ENCODE assay signal across 29 cellular contexts in the genomic region with DNA sequence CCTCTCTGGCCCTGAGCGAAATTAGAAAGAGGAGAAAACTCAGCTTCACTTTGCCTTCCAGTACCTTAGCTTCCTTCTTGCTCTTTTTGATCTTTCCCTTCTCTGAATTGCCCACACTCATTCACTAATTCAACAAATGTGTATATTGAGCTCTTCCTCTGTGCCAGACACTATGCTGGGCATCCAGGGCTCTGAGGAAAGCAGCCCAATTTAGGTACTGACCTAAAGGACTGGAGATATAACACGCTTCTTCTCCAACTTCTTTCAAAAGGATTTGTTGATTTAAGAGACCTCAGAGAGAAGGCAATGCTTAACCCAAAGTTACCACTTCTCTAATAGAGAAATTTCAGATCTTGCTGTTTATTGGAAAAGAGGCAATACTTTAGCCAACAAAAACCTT.
"Had no signal": no experiment of that assay in that cellular context is flagged by ENCODE, and none has a peak within 500 bp of the region (broad histone marks: within the 10 kb centered on the region; RNA-seq: fewer than 3 reads in every experiment).

No MANE protein-coding gene starts in this region.

- H3K4me1 Mint-ChIP-seq: activated B cell treated with CpG ODN at 0.5 μM for 24 hours; activated CD4-positive, alpha-beta memory T cell treated with anti-CD3 and anti-CD28 coated beads, Interleukin-2, amount 10 ng/mL, durations not matched to agents 7 days and 5 days; activated naive CD4-positive, alpha-beta T cell treated with anti-CD3 and anti-CD28 coated beads, Interleukin-2, amount 10 ng/mL, durations not matched to agents 7 days and 5 days; activated naive CD8-positive, alpha-beta T cell treated with anti-CD3 and anti-CD28 coated beads, Interleukin-2, amount 10 ng/mL, durations not matched to agents 7 days and 5 days; central memory CD8-positive, alpha-beta T cell; T-helper 17 cell had no signal

- H3K4me3 ChIP-seq: coronary artery had no signal

- H3K36me3 ChIP-seq: brain microvascular endothelial cell, WERI-Rb-1 had no signal

- DNase-seq: activated B cell treated with CpG ODN at 0.5 μM for 24 hours; activated CD4-positive, alpha-beta memory T cell treated with anti-CD3 and anti-CD28 coated beads, Interleukin-2, amount 10 ng/mL, durations not matched to agents 7 days and 5 days; activated CD4-positive, alpha-beta T cell treated with anti-CD3 and anti-CD28 coated beads for 48 hours; activated CD4-positive, alpha-beta T cell treated with anti-CD3 and anti-CD28 coated beads, Interleukin-2, amount 50 U/mL, for 4 hours; activated CD8-positive, alpha-beta memory T cell treated with anti-CD3 and anti-CD28 coated beads, Interleukin-2, amount 50 U/mL, for 48 hours; activated gamma-delta T cell; activated naive CD4-positive, alpha-beta T cell; activated naive CD4-positive, alpha-beta T cell treated with anti-CD3 and anti-CD28 coated beads, Interleukin-2, amount 10 ng/mL, durations not matched to agents 7 days and 5 days; activated naive CD8-positive, alpha-beta T cell treated with anti-CD3 and anti-CD28 coated beads, Interleukin-2, amount 10 ng/mL, durations not matched to agents 7 days and 5 days; activated T-cell treated with anti-CD3 and anti-CD28 coated beads for 4 hours; activated T-cell treated with anti-CD3 and anti-CD28 coated beads, Interleukin-2, amount 50 U/mL, for 24 hours; activated T-cell treated with anti-CD3 and anti-CD28 coated beads, Interleukin-2, amount 50 U/mL, for 72 hours; brain microvascular endothelial cell; dorsolateral prefrontal cortex; effector memory CD4-positive, alpha-beta T cell; endodermal cell; foreskin fibroblast; glutamatergic neuron; T-helper 1 cell; T-helper 17 cell; T1000; WERI-Rb-1 had no signal

- H3K27ac Mint-ChIP-seq: activated B cell treated with CpG ODN at 0.5 μM for 24 hours; activated CD4-positive, alpha-beta memory T cell treated with anti-CD3 and anti-CD28 coated beads, Interleukin-2, amount 10 ng/mL, durations not matched to agents 7 days and 5 days; activated naive CD4-positive, alpha-beta T cell treated with anti-CD3 and anti-CD28 coated beads, Interleukin-2, amount 10 ng/mL, durations not matched to agents 7 days and 5 days; activated naive CD4-positive, alpha-beta T cell treated with anti-CD3 and anti-CD28 coated beads, Interleukin-2, amount 50 U/mL, for 72 hours; activated naive CD8-positive, alpha-beta T cell treated with anti-CD3 and anti-CD28 coated beads, Interleukin-2, amount 10 ng/mL, durations not matched to agents 7 days and 5 days; activated T-cell treated with anti-CD3 and anti-CD28 coated beads, Interleukin-2, amount 50 U/mL, for 24 hours; activated T-cell treated with anti-CD3 and anti-CD28 coated beads, Interleukin-2, amount 50 U/mL, for 72 hours; dendritic cell treated with granulocyte-macrophage colony-stimulating factor and Interleukin-4, amounts not matched to agents 40 ng/mL and 50 ng/mL, for 4 days; endodermal cell; T-helper 17 cell; T-helper 2 cell treated with Interferon-gamma antibody and Interleukin-4, amounts not matched to agents 5 μg/mL and 100 μg/mL, for 36 hours had no signal

- H3K4me3 Mint-ChIP-seq: activated B cell treated with CpG ODN at 0.5 μM for 24 hours; activated CD4-positive, alpha-beta memory T cell treated with anti-CD3 and anti-CD28 coated beads, Interleukin-2, amount 10 ng/mL, durations not matched to agents 7 days and 5 days; activated naive CD4-positive, alpha-beta T cell treated with anti-CD3 and anti-CD28 coated beads, Interleukin-2, amount 10 ng/mL, durations not matched to agents 7 days and 5 days; activated naive CD8-positive, alpha-beta T cell treated with anti-CD3 and anti-CD28 coated beads, Interleukin-2, amount 10 ng/mL, durations not matched to agents 7 days and 5 days; activated T-cell treated with anti-CD3 and anti-CD28 coated beads, Interleukin-2, amount 50 U/mL, for 24 hours; activated T-cell treated with anti-CD3 and anti-CD28 coated beads, Interleukin-2, amount 50 U/mL, for 72 hours; central memory CD8-positive, alpha-beta T cell; dendritic cell treated with granulocyte-macrophage colony-stimulating factor and Interleukin-4, amounts not matched to agents 40 ng/mL and 50 ng/mL, for 4 days; endodermal cell; T-helper 17 cell; T-helper 2 cell treated with Interferon-gamma antibody and Interleukin-4, amounts not matched to agents 5 μg/mL and 100 μg/mL, for 36 hours had no signal

- H3K36me3 Mint-ChIP-seq: activated naive CD4-positive, alpha-beta T cell treated with anti-CD3 and anti-CD28 coated beads, Interleukin-2, amount 10 ng/mL, durations not matched to agents 7 days and 5 days; activated naive CD4-positive, alpha-beta T cell treated with anti-CD3 and anti-CD28 coated beads, Interleukin-2, amount 50 U/mL, for 72 hours; activated naive CD8-positive, alpha-beta T cell treated with anti-CD3 and anti-CD28 coated beads, Interleukin-2, amount 10 ng/mL, durations not matched to agents 7 days and 5 days had no signal

- H3K27ac ChIP-seq: brain microvascular endothelial cell, coronary artery, WERI-Rb-1 had no signal

- H3K27me3 ChIP-seq: brain microvascular endothelial cell had no signal

- ATAC-seq: activated CD4-positive, CD25-positive, alpha-beta regulatory T cell treated with anti-CD3 and anti-CD28 coated beads, Interleukin-2, amount 50 U/mL, for 24 hours; activated naive CD4-positive, alpha-beta T cell treated with anti-CD3 and anti-CD28 coated beads, Interleukin-2, amount 50 U/mL, for 72 hours; activated T-cell treated with anti-CD3 and anti-CD28 coated beads, Interleukin-2, amount 50 U/mL, for 72 hours; esophagus mucosa; T-helper 17 cell had no signal
